Comparison of ENCODE assay signal across 21 cellular contexts in genomic region chr10:4555920-4556319, GRCh38.
"Had no signal": no experiment of that assay in that cellular context is flagged by ENCODE, and none has a peak within 500 bp of the region (broad histone marks: within the 10 kb centered on the region; RNA-seq: fewer than 3 reads in every experiment).

No MANE protein-coding gene starts in this region.

- H3K27me3 ChIP-seq: Peyer's patch, SJCRH30 had no signal

- H3K4me2 ChIP-seq: KMS-11 had no signal

- H3K9ac ChIP-seq: KMS-11 had no signal

- H3K36me3 ChIP-seq: Peyer's patch, SJCRH30 had no signal

- H3K9me3 ChIP-seq: Peyer's patch, SJCRH30 had no signal

- H3K4me3 ChIP-seq: K562, Peyer's patch, SJCRH30 had no signal

- DNase-seq: Kasumi-1, NCI-H1048, NCI-H1105, NCI-H1417, NCI-H1436 treated with DMSO at 0.1 percent for 48 hours, NCI-H1694, NCI-H187 treated with DMSO at 0.1 percent for 48 hours, NCI-H2029 treated with DMSO at 0.1 percent for 48 hours, NCI-H2227 treated with DMSO at 0.1 percent for 48 hours, NCI-H524, NCI-H526 treated with DMSO at 0.1 percent for 48 hours, NCI-H748 treated with DMSO at 0.1 percent for 48 hours, PC-3, Peyer's patch, SHP77 treated with DMSO at 0.1 percent for 48 hours, SJCRH30 had no signal

- H3K27ac Mint-ChIP-seq: IgD-negative memory B cell had no signal

- H3K4me3 Mint-ChIP-seq: IgD-negative memory B cell had no signal

- H3K4me1 Mint-ChIP-seq: IgD-negative memory B cell had no signal

- ATAC-seq: K562, PC-3, Right ventricle myocardium inferior had no signal

- H3K36me3 Mint-ChIP-seq: IgD-negative memory B cell had no signal

- H3K27ac ChIP-seq: HL-60, KMS-11, Peyer's patch, SJCRH30 had no signal

- H3K4me1 ChIP-seq: Peyer's patch, SJCRH30 had no signal
